In genomic region chr6:109708099-109708498, GRCh38 we compare ENCODE assay signal across 6 cellular contexts. TPM values are rescaled to one million over a fixed set of nuclear protein-coding genes. Genes with fewer than 3 reads are reported as not detected.
DNase-seq lines count a peak whose midpoint lies in the region; ATAC-seq and TF ChIP-seq lines count a peak whose summit lies in the region.
"Not testable (repeated sequence)": the region's sequence is repeated elsewhere in the genome, so short reads cannot be mapped to it uniquely, and the experiment has no call there.

No MANE protein-coding gene starts in this region.

- not testable (repeated sequence) for ATAC-seq in SK-N-SH treated with all-trans-retinoic acid at 6 μM for 48 hours; natural killer cell; natural killer cell treated with Interleukin-12 subunit alpha and Interleukin-12 subunit beta and Interleukin-15 and Interleukin-18, amount 100 ng/mL, for 72 hours

- H3K36me3 Mint-ChIP-seq in immature natural killer cell: peaks cover 0 to 21% (median 8%) of the 10 kb centered on the region in 3 donors
- H3K36me3 Mint-ChIP-seq in natural killer cell: not testable (repeated sequence)
- peaks cover 17% of the 10 kb centered on the region for H3K36me3 Mint-ChIP-seq in natural killer cell treated with Interleukin-12 subunit alpha and Interleukin-12 subunit beta and Interleukin-15 and Interleukin-18, amount 100 ng/mL, for 72 hours

- H3K4me1 Mint-ChIP-seq in immature natural killer cell (peaks cover 79 to 99% of the 10 kb centered on the region in 2 donors), natural killer cell (peaks cover 87 to 92% of the 10 kb centered on the region in 2 donors)
- H3K4me1 Mint-ChIP-seq in natural killer cell treated with Interleukin-12 subunit alpha and Interleukin-12 subunit beta and Interleukin-15 and Interleukin-18, amount 100 ng/mL, for 72 hours (ENCODE audit: low read depth in 2 of 2): peaks cover 70 to 76% of the 10 kb centered on the region in 2 donors

- H3K36me3 ChIP-seq in HEK293 (ENCODE audit: control insufficient read depth in 2 of 2, insufficient read depth in 1 of 2, low read length in 2 of 2); neutrophil: not testable (repeated sequence)

- CTCF ChIA-PET in HEK293 (lab: Yijun Ruan, JAX): interaction anchor here (0.6 to 7.6 kb wide), 2 partner anchors 105 to 331 kb away, joined by 4 to 42 read pairs; no protein-coding TSS in a partner anchor

- H3K4me3 Mint-ChIP-seq in immature natural killer cell: peak overlapping the region in 3 of 5 donors; percentile 14 to 31 (median 23)
- not testable (repeated sequence) for H3K4me3 Mint-ChIP-seq in natural killer cell; natural killer cell treated with Interleukin-12 subunit alpha and Interleukin-12 subunit beta and Interleukin-15 and Interleukin-18, amount 100 ng/mL, for 72 hours

- H3K9me3 ChIP-seq in HEK293 (ENCODE audit: control insufficient read depth, insufficient read depth, low read depth, low read length); neutrophil: not testable (repeated sequence)

- intact Hi-C loops in natural killer cell (cut with micrococcal nuclease): loop anchor here (5.0 to 10.0 kb wide), 4 partner anchors 183 to 589 kb away; partner anchors contain the start of genes CD164 and CDC40

- H3K27ac Mint-ChIP-seq in immature natural killer cell (peak overlapping the region; percentile 69 to 85 (median 83)), natural killer cell (peak overlapping the region; percentile 88 to 93)
- H3K27ac Mint-ChIP-seq in natural killer cell treated with Interleukin-12 subunit alpha and Interleukin-12 subunit beta and Interleukin-15 and Interleukin-18, amount 100 ng/mL, for 72 hours: peak overlapping the region; percentile 46 to 70

- not testable (repeated sequence) for H3K27ac ChIP-seq in HEK293 (ENCODE audit: extremely low read depth, low read depth, low read length)
- H3K27ac ChIP-seq in neutrophil: peak overlapping the region; percentile 90

- not testable (repeated sequence) for DNase-seq in immature natural killer cell; natural killer cell; natural killer cell treated with Interleukin-12 subunit alpha and Interleukin-12 subunit beta and Interleukin-15 and Interleukin-18, amount 100 ng/mL, for 72 hours (ENCODE audit: low spot score)

- not testable (repeated sequence) for H3K9me3 Mint-ChIP-seq in immature natural killer cell; natural killer cell; natural killer cell treated with Interleukin-12 subunit alpha and Interleukin-12 subunit beta and Interleukin-15 and Interleukin-18, amount 100 ng/mL, for 72 hours

- H3K4me3 ChIP-seq in HEK293 (ENCODE audit: low read depth, low read length); neutrophil (ENCODE audit: low read depth in 1 of 2, low read length in 1 of 2): not testable (repeated sequence)

- not testable (repeated sequence) for H3K4me1 ChIP-seq in HEK293 (ENCODE audit: control insufficient read depth, insufficient read depth, low read length)
- peaks cover 42 to 44% of the 10 kb centered on the region in 2 experiments for H3K4me1 ChIP-seq in neutrophil (ENCODE audit: control insufficient read depth in 1 of 2, insufficient read depth in 1 of 2, low read depth in 1 of 2, low read length in 1 of 2)

- POLR2A ChIA-PET in HEK293 (lab: Yijun Ruan, JAX): not testable (repeated sequence)

- H3K27me3 Mint-ChIP-seq in immature natural killer cell (ENCODE audit: low read depth in 3 of 3); natural killer cell (ENCODE audit: low read depth in 2 of 2); natural killer cell treated with Interleukin-12 subunit alpha and Interleukin-12 subunit beta and Interleukin-15 and Interleukin-18, amount 100 ng/mL, for 72 hours: not testable (repeated sequence)

- not testable (repeated sequence) for H3K27me3 ChIP-seq in neutrophil

- not testable (repeated sequence) for TF ChIP-seq CTCF in HEK293 (tag by site-specific recombination; IDR thresholded peaks at IDR 0.05); natural killer cell (IDR thresholded peaks at IDR 0.05); neutrophil (IDR thresholded peaks at IDR 0.05)

TF ChIP-seq in HEK293, 187 proteins besides CTCF, POLR2A, EP300 and RAD21:
- TF ChIP-seq ZNF146 (tag by site-specific recombination; IDR thresholded peaks at IDR 0.05): peak; percentile 58

TF ChIP-seq in SK-N-SH treated with all-trans-retinoic acid at 6 μM for 48 hours, 23 proteins besides CTCF, POLR2A, EP300 and RAD21:
- peak; percentile 72 for TF ChIP-seq ZNF8 (CRISPR knock-in tag; IDR thresholded peaks at IDR 0.05)

RNA-seq across cellular contexts. Expression of gene FIG4, which starts 17.0 kb away (rescaled TPM):
- polyA plus RNA-seq in immature natural killer cell: 10 to 100 TPM; 38.4 to 43.2 (median 39.7) TPM
- 10 to 100 TPM; 15.7 to 38.5 (median 20.7) TPM for total RNA-seq in natural killer cell
- 10 to 100 TPM in 1 of 2 donors, 1 to 10 TPM in 1; 9.4 to 19.4 TPM for total RNA-seq in natural killer cell treated with Interleukin-12 subunit alpha and Interleukin-12 subunit beta and Interleukin-15 and Interleukin-18, amount 100 ng/mL, for 72 hours

RNA-seq across cellular contexts. Expression of gene AK9, which starts 17.1 kb away (rescaled TPM):
- polyA plus RNA-seq in immature natural killer cell: 1 to 10 TPM; 6.3 to 9.2 (median 9.1) TPM
- total RNA-seq in natural killer cell: 10 to 100 TPM; 14.0 to 19.2 (median 14.2) TPM
- 1 to 10 TPM; 7.3 to 8.4 TPM for total RNA-seq in natural killer cell treated with Interleukin-12 subunit alpha and Interleukin-12 subunit beta and Interleukin-15 and Interleukin-18, amount 100 ng/mL, for 72 hours
